In the genomic region with DNA sequence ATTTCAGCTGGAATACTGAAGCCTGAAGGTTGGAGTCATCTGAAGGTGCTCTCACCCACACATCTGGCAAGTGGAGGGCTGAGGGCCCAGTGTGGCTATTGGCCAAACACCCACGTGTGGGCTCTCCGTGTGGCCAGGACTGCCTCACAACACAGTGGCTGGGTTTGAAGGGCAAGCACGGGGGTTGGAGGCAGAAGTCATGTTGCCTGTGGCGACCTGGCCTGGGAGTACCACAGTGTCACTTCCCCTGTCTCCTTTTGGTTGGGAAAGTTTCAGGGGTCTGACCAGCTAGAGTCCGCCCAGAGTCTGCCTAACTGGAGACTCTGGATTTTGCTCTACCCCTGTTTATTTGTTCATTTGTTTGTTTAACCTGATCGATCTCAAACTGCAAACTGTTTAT, we compare ENCODE assay signal across 22 cellular contexts.
A peak's percentile ranks its signal among the peaks of the same experiment; 100 is the strongest.
DNase-seq lines count a peak whose midpoint lies in the region; ATAC-seq and TF ChIP-seq lines count a peak whose summit lies in the region.
"Had no signal": no experiment of that assay in that cellular context is flagged by ENCODE, and none has a peak within 500 bp of the region (broad histone marks: within the 10 kb centered on the region; RNA-seq: fewer than 3 reads in every experiment).

No MANE protein-coding gene starts in this region.

- H3K27ac Mint-ChIP-seq in activated CD8-positive, alpha-beta memory T cell treated with anti-CD3 and anti-CD28 coated beads, Interleukin-2, amount 10 ng/mL, durations not matched to agents 7 days and 5 days, result no peak overlapping the region
- H3K27ac Mint-ChIP-seq in natural killer cell, result no peak overlapping the region
- H3K27ac Mint-ChIP-seq in natural killer cell treated with Interleukin-12 subunit alpha and Interleukin-12 subunit beta and Interleukin-15 and Interleukin-18, amount 100 ng/mL, for 72 hours, result no peak overlapping the region
- H3K27ac Mint-ChIP-seq: CD8-positive, alpha-beta T cell had no signal

- no peak for TF ChIP-seq CTCF in natural killer cell (IDR thresholded peaks at IDR 0.05)

- CTCF ChIA-PET in activated CD8-positive, alpha-beta memory T cell treated with anti-CD3 and anti-CD28 coated beads, Interleukin-2, amount 10 ng/mL, durations not matched to agents 7 days and 5 days (lab: Charles Lee), result no interaction called here

- H3K27me3 Mint-ChIP-seq in activated CD8-positive, alpha-beta memory T cell treated with anti-CD3 and anti-CD28 coated beads, Interleukin-2, amount 10 ng/mL, durations not matched to agents 7 days and 5 days, result peaks cover 57% of the 10 kb centered on the region
- peaks cover 36 to 68% of the 10 kb centered on the region in 2 donors for H3K27me3 Mint-ChIP-seq in natural killer cell (ENCODE audit: low read depth in 2 of 2)
- H3K27me3 Mint-ChIP-seq in natural killer cell treated with Interleukin-12 subunit alpha and Interleukin-12 subunit beta and Interleukin-15 and Interleukin-18, amount 100 ng/mL, for 72 hours, result peaks cover 39 to 49% of the 10 kb centered on the region in 2 donors

- peaks cover 15% of the 10 kb centered on the region for H3K9me3 Mint-ChIP-seq in activated CD8-positive, alpha-beta memory T cell treated with anti-CD3 and anti-CD28 coated beads, Interleukin-2, amount 10 ng/mL, durations not matched to agents 7 days and 5 days (ENCODE audit: low read depth)
- peaks cover 0 to 2% of the 10 kb centered on the region in 2 donors for H3K9me3 Mint-ChIP-seq in natural killer cell
- no peaks in the 10 kb centered on the region for H3K9me3 Mint-ChIP-seq in natural killer cell treated with Interleukin-12 subunit alpha and Interleukin-12 subunit beta and Interleukin-15 and Interleukin-18, amount 100 ng/mL, for 72 hours

- H3K4me3 Mint-ChIP-seq in activated CD8-positive, alpha-beta memory T cell treated with anti-CD3 and anti-CD28 coated beads, Interleukin-2, amount 10 ng/mL, durations not matched to agents 7 days and 5 days, result no peak overlapping the region
- H3K4me3 Mint-ChIP-seq in natural killer cell, result no peak overlapping the region
- no peak overlapping the region for H3K4me3 Mint-ChIP-seq in natural killer cell treated with Interleukin-12 subunit alpha and Interleukin-12 subunit beta and Interleukin-15 and Interleukin-18, amount 100 ng/mL, for 72 hours
- H3K4me3 Mint-ChIP-seq: CD8-positive, alpha-beta T cell had no signal

- peaks cover 19% of the 10 kb centered on the region for H3K36me3 Mint-ChIP-seq in activated CD8-positive, alpha-beta memory T cell treated with anti-CD3 and anti-CD28 coated beads, Interleukin-2, amount 10 ng/mL, durations not matched to agents 7 days and 5 days
- no peaks in the 10 kb centered on the region for H3K36me3 Mint-ChIP-seq in natural killer cell
- H3K36me3 Mint-ChIP-seq in natural killer cell treated with Interleukin-12 subunit alpha and Interleukin-12 subunit beta and Interleukin-15 and Interleukin-18, amount 100 ng/mL, for 72 hours, result no peaks in the 10 kb centered on the region
- H3K36me3 Mint-ChIP-seq: CD8-positive, alpha-beta T cell had no signal

- intact Hi-C loops in natural killer cell (cut with micrococcal nuclease), result no loop called here

- DNase-seq in activated CD8-positive, alpha-beta memory T cell treated with anti-CD3 and anti-CD28 coated beads for 24 hours, result peak; percentile 45
- no peak for DNase-seq in activated CD8-positive, alpha-beta memory T cell treated with anti-CD3 and anti-CD28 coated beads, Interleukin-2, amount 10 ng/mL, durations not matched to agents 7 days and 5 days
- peak; percentile 3 for DNase-seq in natural killer cell
- DNase-seq in natural killer cell treated with Interleukin-12 subunit alpha and Interleukin-12 subunit beta and Interleukin-15 and Interleukin-18, amount 100 ng/mL, for 72 hours (ENCODE audit: low spot score), result no peak
- peak; percentile 83 for DNase-seq in mesenteric fat pad (ENCODE audit: low spot score)
- peak; percentile 10 for DNase-seq in ureter (ENCODE audit: low spot score)
- DNase-seq in NCI-H345 (lab: John Stamatoyannopoulos, UW), result no peak
- DNase-seq: BE2C, Calu3, DMS53, EL, GM23248, MV-4-11, NCI-H1694 treated with DMSO at 0.1 percent for 48 hours, NCI-H510A treated with DMSO at 0.1 percent for 48 hours, NCI-H82, OCI-M1, Right ventricle myocardium superior had no signal

- ATAC-seq in activated CD8-positive, alpha-beta memory T cell treated with anti-CD3 and anti-CD28 coated beads, Interleukin-2, amount 10 ng/mL, durations not matched to agents 7 days and 5 days, result no peak
- ATAC-seq in natural killer cell, result no peak
- ATAC-seq in natural killer cell treated with Interleukin-12 subunit alpha and Interleukin-12 subunit beta and Interleukin-15 and Interleukin-18, amount 100 ng/mL, for 72 hours, result no peak
- no peak for ATAC-seq in HG03280 (IDR thresholded peaks at IDR 0.05; ENCODE audit: unreplicated experiment)
- ATAC-seq: CD8-positive, alpha-beta T cell; GM12878; HCT116 had no signal

- H3K4me1 Mint-ChIP-seq in activated CD8-positive, alpha-beta memory T cell treated with anti-CD3 and anti-CD28 coated beads, Interleukin-2, amount 10 ng/mL, durations not matched to agents 7 days and 5 days, result peaks cover 29% of the 10 kb centered on the region
- H3K4me1 Mint-ChIP-seq in natural killer cell, result peaks cover 18% of the 10 kb centered on the region in 2 donors
- H3K4me1 Mint-ChIP-seq in natural killer cell treated with Interleukin-12 subunit alpha and Interleukin-12 subunit beta and Interleukin-15 and Interleukin-18, amount 100 ng/mL, for 72 hours (ENCODE audit: low read depth in 2 of 2), result peaks cover 12 to 14% of the 10 kb centered on the region in 2 donors

Comparison
In these comparisons a context has a peak if more than half of its experiments do, and no peak if none do; other contexts are left out.
1. DNase-seq: peak in activated CD8-positive, alpha-beta memory T cell treated with anti-CD3 and anti-CD28 coated beads for 24 hours (single experiment), natural killer cell (single experiment), mesenteric fat pad (single experiment) and ureter (single experiment); none in activated CD8-positive, alpha-beta memory T cell treated with anti-CD3 and anti-CD28 coated beads, Interleukin-2, amount 10 ng/mL, durations not matched to agents 7 days and 5 days (single experiment), natural killer cell treated with Interleukin-12 subunit alpha and Interleukin-12 subunit beta and Interleukin-15 and Interleukin-18, amount 100 ng/mL, for 72 hours (single experiment) and NCI-H345 (single experiment).